ENCODE assay signal across 9 cellular contexts in genomic region chr19:49362926-49363264, GRCh38. TPM values are rescaled to one million over a fixed set of nuclear protein-coding genes. Genes with fewer than 3 reads are reported as not detected.
DNase-seq lines count a peak whose midpoint lies in the region; ATAC-seq and TF ChIP-seq lines count a peak whose summit lies in the region.
"Had no signal": no experiment of that assay in that cellular context is flagged by ENCODE, and none has a peak within 500 bp of the region (broad histone marks: within the 10 kb centered on the region; RNA-seq: fewer than 3 reads in every experiment).

No MANE protein-coding gene starts in this region.

- no peaks in the 10 kb centered on the region for H3K79me2 ChIP-seq in MM.1S (ENCODE audit: low read length)

- peaks cover 28% of the 10 kb centered on the region for H3K4me1 Mint-ChIP-seq in nephron progenitor cell

- H3K9me3 Mint-ChIP-seq in nephron progenitor cell: no peaks in the 10 kb centered on the region

- no peak overlapping the region for H2AFZ ChIP-seq in MM.1S (ENCODE audit: low read length)

- H3K4me3 ChIP-seq in MM.1S (ENCODE audit: low read length) (no peak overlapping the region), epithelial cell of proximal tubule (ENCODE audit: low read depth, low read length) (peak overlapping the region; percentile 76)

- H3K9me2 ChIP-seq in MM.1S (replicated peaks; ENCODE audit: insufficient read depth, low read length): no peaks in the 10 kb centered on the region

- no peak overlapping the region for H3K27ac Mint-ChIP-seq in nephron progenitor cell
- H3K27ac Mint-ChIP-seq: activated naive CD8-positive, alpha-beta T cell had no signal

- no peaks in the 10 kb centered on the region for H4K20me1 ChIP-seq in MM.1S (ENCODE audit: insufficient read depth, low read length)

- H3K27ac ChIP-seq in MM.1S (ENCODE audit: low read length): no peak overlapping the region

- H3K4me1 ChIP-seq in MM.1S (ENCODE audit: low read length): 0 out of 2 replicates have a peak, but pooled peaks cover 4% of the 10 kb centered on the region

- ATAC-seq in GM21737 (IDR thresholded peaks at IDR 0.05; ENCODE audit: unreplicated experiment): no peak
- no peak for ATAC-seq in GM18511 (IDR thresholded peaks at IDR 0.05; ENCODE audit: unreplicated experiment)

- peaks cover 78% of the 10 kb centered on the region for H3K27me3 ChIP-seq in MM.1S (replicated peaks; ENCODE audit: insufficient read depth, low read length)

- H3K9me3 ChIP-seq in MM.1S (replicated peaks; ENCODE audit: insufficient read depth, low read length): no peaks in the 10 kb centered on the region

- peaks cover 25% of the 10 kb centered on the region for H3K36me3 Mint-ChIP-seq in nephron progenitor cell (ENCODE audit: low read depth)
- H3K36me3 Mint-ChIP-seq: activated naive CD8-positive, alpha-beta T cell had no signal

- H3K9ac ChIP-seq in MM.1S (ENCODE audit: low read length): no peak overlapping the region

- H3K4me2 ChIP-seq in MM.1S (ENCODE audit: low read depth, low read length): peak overlapping the region; percentile 28; the same call in 1 of the 2 replicates

- H3F3A ChIP-seq in MM.1S (ENCODE audit: insufficient read depth, low read length): no peaks in the 10 kb centered on the region

- H3K27me3 Mint-ChIP-seq in nephron progenitor cell (ENCODE audit: low read depth, poor library complexity): peaks cover 3% of the 10 kb centered on the region

- no peaks in the 10 kb centered on the region for H3K36me3 ChIP-seq in MM.1S (replicated peaks; ENCODE audit: insufficient read depth, low read length)

- no peak for TF ChIP-seq CTCF in MM.1S (IDR thresholded peaks at IDR 0.05; ENCODE audit: low read length)
- TF ChIP-seq CTCF in epithelial cell of proximal tubule (conservative IDR thresholded peaks at IDR 0.05; ENCODE audit: low read depth, low read length): no peak
- no peak for TF ChIP-seq CTCF in nephron progenitor cell (IDR thresholded peaks at IDR 0.05)

- peak; percentile 19 for DNase-seq in CD1c-positive myeloid dendritic cell (ENCODE audit: extremely low spot score)
- no peak for DNase-seq in MM.1S
- DNase-seq in epithelial cell of proximal tubule (ENCODE audit: low read depth): no peak
- peak; percentile 45 for DNase-seq in nephron progenitor cell
- DNase-seq in NCI-H526 (lab: John Stamatoyannopoulos, UW): no peak
- no peak for DNase-seq in T-helper 1 cell

- no peak overlapping the region for H3K4me3 Mint-ChIP-seq in nephron progenitor cell
- H3K4me3 Mint-ChIP-seq: activated naive CD8-positive, alpha-beta T cell had no signal

RNA-seq across cellular contexts. Expression of gene TEAD2, which starts 0.7 kb away (rescaled TPM):
- total RNA-seq in epithelial cell of proximal tubule: 74.5 and 89.5 TPM in 2 replicates

RNA-seq across cellular contexts. Expression of gene DKKL1, which starts 0.8 kb away (rescaled TPM):
- 1.3 TPM in 1 of 2 replicates, not detected in the other for total RNA-seq in epithelial cell of proximal tubule

RNA-seq across cellular contexts. Expression of gene KASH5, which starts 25.2 kb away (rescaled TPM):
- total RNA-seq in epithelial cell of proximal tubule: 0.06 TPM in 1 of 2 replicates, not detected in the other

RNA-seq across cellular contexts. Expression of gene CD37, which starts 27.7 kb away (rescaled TPM):
- not detected in 2 replicates for total RNA-seq in epithelial cell of proximal tubule

RNA-seq across cellular contexts. Expression of gene SLC6A16, which starts 37.9 kb away (rescaled TPM):
- total RNA-seq in epithelial cell of proximal tubule: 0.07 and 0.29 TPM in 2 replicates

Comparison
In these comparisons a context has a peak if more than half of its experiments do, and no peak if none do; other contexts are left out.
1. DNase-seq: peak in CD1c-positive myeloid dendritic cell (single experiment) and nephron progenitor cell (single experiment); none in MM.1S (single experiment), epithelial cell of proximal tubule (single experiment), NCI-H526 (0 of 2) and T-helper 1 cell (0 of 5).